24 cellular contexts compared by ENCODE assay signal in genomic region chr7:70711441-70711840, GRCh38.
A peak's percentile ranks its signal among the peaks of the same experiment; 100 is the strongest.
DNase-seq lines count a peak whose midpoint lies in the region.
"Had no signal": no experiment of that assay in that cellular context is flagged by ENCODE, and none has a peak within 500 bp of the region (broad histone marks: within the 10 kb centered on the region; RNA-seq: fewer than 3 reads in every experiment).

No MANE protein-coding gene starts in this region.

- peaks cover 11% of the 10 kb centered on the region for H3K4me1 ChIP-seq in mesenchymal stem cell (ENCODE audit: control insufficient read depth, insufficient read depth, low read depth, low read length)

- H2AFZ ChIP-seq in mesenchymal stem cell (ENCODE audit: low read depth, low read length): no peak overlapping the region
- H2AFZ ChIP-seq: hepatocyte had no signal

- H2BK120ac ChIP-seq in mesenchymal stem cell (ENCODE audit: low read depth, low read length): no peak overlapping the region

- WGBS in mesenchymal stem cell: 77% methylated on average over 10 of the region's 10 CpGs

- intact Hi-C loops in posterior cingulate gyrus (cut with DNase I): no loop called here

- H2BK5ac ChIP-seq in mesenchymal stem cell (ENCODE audit: low read depth, low read length, poor library complexity, severe bottlenecking): no peak overlapping the region

- H3K9me3 ChIP-seq in mesenchymal stem cell (ENCODE audit: control insufficient read depth, low read length): peaks cover 6% of the 10 kb centered on the region
- H3K9me3 ChIP-seq: lower lobe of right lung, thyroid gland had no signal

- no peak overlapping the region for H2BK15ac ChIP-seq in mesenchymal stem cell (ENCODE audit: low read depth, poor library complexity, severe bottlenecking)

- DNase-seq in NCI-H1417 (lab: John Stamatoyannopoulos, UW) (peak; percentile 10 to 92 (median 28)), NCI-H1417 treated with DMSO at 0.1 percent for 48 hours (lab: John Stamatoyannopoulos, UW) (no peak), DMS53 (lab: John Stamatoyannopoulos, UW) (peak; percentile 69), SHP77 (lab: John Stamatoyannopoulos, UW) (peak; percentile 70 to 83), mesenchymal stem cell (no peak), posterior cingulate gyrus (no peak), activated gamma-delta T cell (lab: John Stamatoyannopoulos, UW) (no peak)
- DNase-seq in activated T-cell treated with anti-CD3 and anti-CD28 coated beads, Interleukin-2, amount 50 U/mL, for 1 hour: no peak
- DNase-seq: 8988T; activated CD4-positive, alpha-beta T cell treated with anti-CD3 and anti-CD28 coated beads for 36 hours; activated naive CD4-positive, alpha-beta T cell treated with anti-CD3 and anti-CD28 coated beads, Interleukin-2, amount 50 U/mL, for 16 hours; activated T-cell treated with anti-CD3 and anti-CD28 coated beads, Interleukin-2, amount 50 U/mL, for 72 hours; AML-193; Kasumi-1; lower lobe of right lung; NCI-H2171; NCI-H82; OCI-M1; SIG-M5; stimulated activated CD4-positive, alpha-beta T cell treated with anti-CD3 and anti-CD28 coated beads, Interleukin-2, amount 100 ng/mL, for 48 hours; stimulated activated naive CD8-positive, alpha-beta T cell treated with anti-CD3 and anti-CD28 coated beads, Interleukin-15, Interleukin-2, amounts not matched to agents 100 U/mL and 50 U/mL, for 24 hours; T-helper 1 cell; thyroid gland had no signal

- no peak overlapping the region for H3K14ac ChIP-seq in mesenchymal stem cell (ENCODE audit: low read length in 2 of 2)

- no peak overlapping the region for H3K4ac ChIP-seq in mesenchymal stem cell (ENCODE audit: low read depth in 1 of 2, low read length in 2 of 2)

- no peak overlapping the region for H3K4me2 ChIP-seq in mesenchymal stem cell (ENCODE audit: low read length, poor library complexity, severe bottlenecking)
- H3K4me2 ChIP-seq: hepatocyte had no signal

- H2AK5ac ChIP-seq in mesenchymal stem cell (ENCODE audit: low read length, severe bottlenecking): peak overlapping the region; percentile 65

- no peak overlapping the region for H3K27ac ChIP-seq in mesenchymal stem cell (ENCODE audit: low read length, poor library complexity, severe bottlenecking)
- H3K27ac ChIP-seq: hepatocyte, lower lobe of right lung, thyroid gland had no signal

- H3K27me3 ChIP-seq in mesenchymal stem cell (ENCODE audit: control insufficient read depth in 1 of 2, insufficient read depth in 1 of 2, low read length in 2 of 2): no peaks in the 10 kb centered on the region
- H3K27me3 ChIP-seq: hepatocyte, thyroid gland had no signal

- H3K79me1 ChIP-seq in mesenchymal stem cell (replicated peaks; ENCODE audit: low read length, poor library complexity, severe bottlenecking): peaks cover 36% of the 10 kb centered on the region

- H3K4me3 ChIP-seq in mesenchymal stem cell (ENCODE audit: insufficient read depth in 1 of 2, low read depth in 1 of 2, low read length in 2 of 2): no peak overlapping the region
- H3K4me3 ChIP-seq: hepatocyte, lower lobe of right lung, thyroid gland had no signal

- H3K9ac ChIP-seq in mesenchymal stem cell (ENCODE audit: low read length): no peak overlapping the region

- no peak overlapping the region for H3K18ac ChIP-seq in mesenchymal stem cell (ENCODE audit: low read depth in 1 of 2, low read length in 2 of 2)

- no peak overlapping the region for H4K91ac ChIP-seq in mesenchymal stem cell (ENCODE audit: low read length)

- H3K23ac ChIP-seq in mesenchymal stem cell (ENCODE audit: low read length in 2 of 2): no peak overlapping the region

- H4K8ac ChIP-seq in mesenchymal stem cell (ENCODE audit: low read length): no peak overlapping the region

- no peak overlapping the region for H2BK12ac ChIP-seq in mesenchymal stem cell (ENCODE audit: low read length in 2 of 2)

- H3K36me3 ChIP-seq in mesenchymal stem cell (ENCODE audit: control insufficient read depth in 1 of 2, insufficient read depth in 2 of 2, low read depth in 1 of 2, low read length in 2 of 2): no peaks in the 10 kb centered on the region
- H3K36me3 ChIP-seq: lower lobe of right lung, thyroid gland had no signal

Comparison
In these comparisons a context has a peak if more than half of its experiments do, and no peak if none do; other contexts are left out.
1. DNase-seq: peak in NCI-H1417 (3 of 3), DMS53 (single experiment) and SHP77 (2 of 2); none in NCI-H1417 treated with DMSO at 0.1 percent for 48 hours (single experiment), mesenchymal stem cell (single experiment), activated T-cell treated with anti-CD3 and anti-CD28 coated beads, Interleukin-2, amount 50 U/mL, for 1 hour (single experiment), posterior cingulate gyrus (0 of 10) and activated gamma-delta T cell (single experiment).